ENCODE assay signal across 15 cellular contexts in the genomic region with DNA sequence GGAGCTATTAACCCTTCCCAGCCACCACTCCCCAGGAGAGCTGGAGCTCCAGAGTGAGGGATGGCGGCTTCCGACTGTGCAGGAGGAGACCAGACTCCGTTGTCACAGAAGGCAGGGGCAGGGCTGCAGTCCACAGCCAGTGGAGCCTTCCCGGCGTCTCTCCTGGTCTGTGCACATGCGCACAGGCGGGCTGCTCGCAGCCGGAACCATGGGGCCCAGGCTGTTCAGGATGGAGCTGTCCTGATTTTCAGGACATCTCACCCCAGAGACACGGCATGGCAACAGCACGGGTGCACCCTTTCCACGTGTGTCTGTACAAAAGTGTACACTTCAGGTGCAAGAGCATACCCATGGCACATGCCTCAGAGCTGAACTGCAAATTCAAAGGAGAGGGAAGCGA. TPM values are rescaled to one million over a fixed set of nuclear protein-coding genes. Genes with fewer than 3 reads are reported as not detected.
DNase-seq lines count a peak whose midpoint lies in the region; ATAC-seq and TF ChIP-seq lines count a peak whose summit lies in the region.
"Had no signal": no experiment of that assay in that cellular context is flagged by ENCODE, and none has a peak within 500 bp of the region (broad histone marks: within the 10 kb centered on the region; RNA-seq: fewer than 3 reads in every experiment).

No MANE protein-coding gene starts in this region.

- 37% methylated on average over 10 of the region's 13 CpGs for WGBS in mammary epithelial cell (ENCODE audit: low coverage, missing lambda C conversion rate)

- H3K9ac ChIP-seq in mammary epithelial cell (ENCODE audit: insufficient read depth, low read length): no peak overlapping the region

- H3K36me3 ChIP-seq in mammary epithelial cell (ENCODE audit: insufficient read depth, low read length): no peaks in the 10 kb centered on the region

- CTCF ChIA-PET in mammary epithelial cell (lab: Charles Lee; ENCODE audit: low non-redundant PET): no interaction called here

- H3K27ac ChIP-seq in mammary epithelial cell (ENCODE audit: insufficient read depth, low read depth, low read length): no peak overlapping the region
- peak overlapping the region; percentile 49 for H3K27ac ChIP-seq in layer of hippocampus (ENCODE audit: low read depth, low read length)
- H3K27ac ChIP-seq in temporal lobe (ENCODE audit: low read depth, low read length): peak overlapping the region; percentile 30
- H3K27ac ChIP-seq: heart right ventricle, HL-60, left ventricle myocardium inferior had no signal

- no peak overlapping the region for H3K27ac Mint-ChIP-seq in stimulated activated naive B cell treated with anti-CD40 and anti-IgM and Interleukin-4, amounts not matched to agents 10 μg/mL and 1 μg/mL and 100 μg/mL, for 72 hours
- H3K27ac Mint-ChIP-seq: naive thymus-derived CD4-positive, alpha-beta T cell; stimulated activated memory B cell treated with anti-CD40 and anti-IgM and Interleukin-4, amounts not matched to agents 10 μg/mL and 1 μg/mL and 100 μg/mL, for 72 hours had no signal

- dilution Hi-C loops in mammary epithelial cell (cut with HindIII; ENCODE audit: low sequenced_read_pairs): no loop called here

- in situ Hi-C loops in mammary epithelial cell (cut with MboI; ENCODE audit: low sequenced_read_pairs in 2 of 2): no loop called here

- H3K9me3 Mint-ChIP-seq in stimulated activated naive B cell treated with anti-CD40 and anti-IgM and Interleukin-4, amounts not matched to agents 10 μg/mL and 1 μg/mL and 100 μg/mL, for 72 hours: peaks cover 5 to 11% of the 10 kb centered on the region in 2 donors

- BruUV-seq in mammary epithelial cell (replicated peaks; lab: Mats Ljungman, UMichigan): no TSS peak

- DNase-seq in NCI-H1092 treated with DMSO at 0.1 percent for 48 hours (lab: John Stamatoyannopoulos, UW): peak; percentile 60
- no peak for DNase-seq in mammary epithelial cell
- DNase-seq in stimulated activated naive B cell treated with anti-CD40 and anti-IgM and Interleukin-4, amounts not matched to agents 10 μg/mL and 1 μg/mL and 100 μg/mL, for 72 hours: no peak
- no peak for DNase-seq in GM10266 (ENCODE audit: extremely low spot score)
- DNase-seq: CD4-positive, alpha-beta memory T cell; heart right ventricle; Karpas-422; left ventricle myocardium inferior; naive thymus-derived CD4-positive, alpha-beta T cell; NCI-H2029 treated with DMSO at 0.1 percent for 48 hours had no signal

- TF ChIP-seq CTCF in mammary epithelial cell (conservative IDR thresholded peaks at IDR 0.05 in 1 of 2, IDR thresholded peaks at IDR 0.05 in 1 of 2; ENCODE audit: extremely low read depth in 1 of 2, insufficient read depth in 1 of 2, low read depth in 1 of 2, low read length in 2 of 2) (no peak), GM10266 (IDR thresholded peaks at IDR 0.05; ENCODE audit: control insufficient read depth, insufficient read depth, low read depth, missing control alignments) (no peak)

- H3K4me1 ChIP-seq in mammary epithelial cell (ENCODE audit: insufficient read depth, low read length): peaks cover 8% of the 10 kb centered on the region
- H3K4me1 ChIP-seq: left ventricle myocardium inferior had no signal

- H3K27me3 ChIP-seq in mammary epithelial cell (ENCODE audit: insufficient read depth, low read length): no peaks in the 10 kb centered on the region
- no peaks in the 10 kb centered on the region for H3K27me3 ChIP-seq in layer of hippocampus (ENCODE audit: control insufficient read depth, insufficient read depth, low read length)
- H3K27me3 ChIP-seq: heart right ventricle had no signal

- H2AFZ ChIP-seq in mammary epithelial cell (ENCODE audit: low read depth, low read length): peak overlapping the region; percentile 25

- H3K27me3 Mint-ChIP-seq in stimulated activated naive B cell treated with anti-CD40 and anti-IgM and Interleukin-4, amounts not matched to agents 10 μg/mL and 1 μg/mL and 100 μg/mL, for 72 hours: no peaks in the 10 kb centered on the region
- H3K27me3 Mint-ChIP-seq: CD4-positive, alpha-beta memory T cell; naive thymus-derived CD4-positive, alpha-beta T cell; stimulated activated memory B cell treated with anti-CD40 and anti-IgM and Interleukin-4, amounts not matched to agents 10 μg/mL and 1 μg/mL and 100 μg/mL, for 72 hours had no signal

- no peak overlapping the region for H3K4me3 Mint-ChIP-seq in stimulated activated naive B cell treated with anti-CD40 and anti-IgM and Interleukin-4, amounts not matched to agents 10 μg/mL and 1 μg/mL and 100 μg/mL, for 72 hours
- H3K4me3 Mint-ChIP-seq: CD4-positive, alpha-beta memory T cell; naive thymus-derived CD4-positive, alpha-beta T cell; stimulated activated memory B cell treated with anti-CD40 and anti-IgM and Interleukin-4, amounts not matched to agents 10 μg/mL and 1 μg/mL and 100 μg/mL, for 72 hours had no signal

- intact Hi-C loops in mammary epithelial cell (cut with micrococcal nuclease): no loop called here

- no peaks in the 10 kb centered on the region for H3K9me3 ChIP-seq in mammary epithelial cell (replicated peaks; ENCODE audit: insufficient read depth, low read length)
- H3K9me3 ChIP-seq: left ventricle myocardium inferior had no signal

- no peaks in the 10 kb centered on the region for H3K79me2 ChIP-seq in mammary epithelial cell (ENCODE audit: insufficient read depth, low read length)

- no peak for ATAC-seq in stimulated activated naive B cell treated with anti-CD40 and anti-IgM and Interleukin-4, amounts not matched to agents 10 μg/mL and 1 μg/mL and 100 μg/mL, for 72 hours (replicated peaks)
- ATAC-seq in HG03045 (IDR thresholded peaks at IDR 0.05; ENCODE audit: unreplicated experiment): no peak
- ATAC-seq: naive thymus-derived CD4-positive, alpha-beta T cell; stimulated activated memory B cell treated with anti-CD40 and anti-IgM and Interleukin-4, amounts not matched to agents 10 μg/mL and 1 μg/mL and 100 μg/mL, for 72 hours had no signal

- no peaks in the 10 kb centered on the region for H4K20me1 ChIP-seq in mammary epithelial cell (ENCODE audit: insufficient read depth, low read length)

- H3K4me3 ChIP-seq in mammary epithelial cell (replicated peaks in 1 of 3; ENCODE audit: insufficient read depth in 1 of 3, low read depth in 2 of 3, low read length in 3 of 3): peak overlapping the region in 1 of 3 experiments; percentile 27
- H3K4me3 ChIP-seq: heart right ventricle, left ventricle myocardium inferior had no signal

- H3K4me2 ChIP-seq in mammary epithelial cell (ENCODE audit: insufficient read depth, low read depth, low read length): peak overlapping the region; percentile 46

- peaks cover 0 to 2% of the 10 kb centered on the region in 2 donors for H3K4me1 Mint-ChIP-seq in stimulated activated naive B cell treated with anti-CD40 and anti-IgM and Interleukin-4, amounts not matched to agents 10 μg/mL and 1 μg/mL and 100 μg/mL, for 72 hours
- H3K4me1 Mint-ChIP-seq: stimulated activated memory B cell treated with anti-CD40 and anti-IgM and Interleukin-4, amounts not matched to agents 10 μg/mL and 1 μg/mL and 100 μg/mL, for 72 hours had no signal

- H3K36me3 Mint-ChIP-seq in stimulated activated naive B cell treated with anti-CD40 and anti-IgM and Interleukin-4, amounts not matched to agents 10 μg/mL and 1 μg/mL and 100 μg/mL, for 72 hours: peaks cover 59 to 80% of the 10 kb centered on the region in 2 donors

RNA-seq across cellular contexts. Expression of gene EIPR1, which starts 28.8 kb away (rescaled TPM):
- total RNA-seq in mammary epithelial cell (10 to 100 TPM; 36.9 to 38.0 TPM), temporal lobe (31.2 TPM)
- polyA plus RNA-seq in mammary epithelial cell: 47.6 TPM
- polyA minus RNA-seq in mammary epithelial cell: 35.1 TPM

RNA-seq across cellular contexts. Expression of gene TRAPPC12, which starts 30.7 kb away (rescaled TPM):
- total RNA-seq in mammary epithelial cell (10 to 100 TPM; 64.7 to 92.6 TPM), temporal lobe (46.5 TPM)
- polyA plus RNA-seq in mammary epithelial cell: 46.5 TPM
- polyA minus RNA-seq in mammary epithelial cell: 84.7 TPM
